Comparison of ENCODE assay signal across 9 cellular contexts in genomic region chr17:48604770-48605329, GRCh38. TPM values are rescaled to one million over a fixed set of nuclear protein-coding genes. Genes with fewer than 3 reads are reported as not detected.
DNase-seq lines count a peak whose midpoint lies in the region; ATAC-seq, FAIRE-seq and TF ChIP-seq lines count a peak whose summit lies in the region.
"Had no signal": no experiment of that assay in that cellular context is flagged by ENCODE, and none has a peak within 500 bp of the region (broad histone marks: within the 10 kb centered on the region; RNA-seq: fewer than 3 reads in every experiment).

HOXB6 (minus strand) TSS chr17:48604986; CDS start chr17:48598150, 6,836 bp downstream.

- intact Hi-C loops in stomach (cut with DNase I; ENCODE audit: low total_unique reads) = no loop called here
- intact Hi-C loops in sciatic nerve (cut with DNase I) = no loop called here

- CTCF ChIA-PET in HEK293 (lab: Yijun Ruan, JAX) = interaction anchor here (0.6 to 0.9 kb wide), 4 partner anchors 30 to 525 kb away, joined by 3 to 4 read pairs (median 3); no protein-coding TSS in a partner anchor

- H3K79me2 ChIP-seq in keratinocyte (ENCODE audit: control insufficient read depth, insufficient read depth, low read length) = no peaks in the 10 kb centered on the region

- H4K20me1 ChIP-seq in keratinocyte (ENCODE audit: control insufficient read depth, extremely low read depth, insufficient read depth, low read length) = no peaks in the 10 kb centered on the region

- H3K27me3 ChIP-seq in keratinocyte (ENCODE audit: control insufficient read depth, extremely low read depth, insufficient read depth, low read length) (peaks cover 97% of the 10 kb centered on the region), stomach (peaks cover 0 to 100% (median 100%) of the 10 kb centered on the region in 3 donors)

- no peaks in the 10 kb centered on the region for H3K9me3 ChIP-seq in HEK293 (ENCODE audit: control insufficient read depth, insufficient read depth, low read depth, low read length)
- no peaks in the 10 kb centered on the region for H3K9me3 ChIP-seq in SK-N-MC (ENCODE audit: low read depth, low read length)
- H3K9me3 ChIP-seq in keratinocyte (ENCODE audit: control insufficient read depth, low read depth, low read length) = no peaks in the 10 kb centered on the region
- peaks cover 0 to 3% (median 0%) of the 10 kb centered on the region in 4 donors for H3K9me3 ChIP-seq in stomach

- DNase-seq in SK-N-MC (ENCODE audit: low read depth, low spot score) = no peak
- no peak for DNase-seq in keratinocyte (ENCODE audit: low read depth, low spot score)
- DNase-seq in stomach = no peak
- no peak for DNase-seq in pons (ENCODE audit: low spot score)
- no peak for DNase-seq in sciatic nerve (ENCODE audit: low spot score)

- H3K4me3 ChIP-seq in HEK293 (ENCODE audit: low read depth, low read length) (peak within 1 kb of the TSS; percentile 57), SK-N-MC (peak within 1 kb of the TSS; percentile 87), keratinocyte (ENCODE audit: control insufficient read depth in 2 of 3, extremely low read depth in 1 of 3, insufficient read depth in 2 of 3, low read depth in 1 of 3, low read length in 3 of 3) (peak within 1 kb of the TSS; percentile 16 to 56 (median 35)), stomach (peak within 1 kb of the TSS; percentile 25 to 49 (median 43))

- WGBS in stomach, 5 donors = 23 to 42% (median 33%) methylated on average over 16 of the region's 16 CpGs

- H3K27ac ChIP-seq in HEK293 (ENCODE audit: extremely low read depth, low read depth, low read length) (peak within 1 kb of the TSS; percentile 86), SK-N-MC (peak within 1 kb of the TSS; percentile 98), keratinocyte (ENCODE audit: control insufficient read depth, insufficient read depth, low read length) (no peak within 1 kb of the TSS), stomach (peak within 1 kb of the TSS in 4 of 5 donors; percentile 52 to 95 (median 73))

- dilution Hi-C loops in keratinocyte (cut with MboI; ENCODE audit: extremely low pct_ligation_motif_present, low sequenced_read_pairs) = no loop called here

- H3K9me1 ChIP-seq in keratinocyte (ENCODE audit: control insufficient read depth, extremely low read depth, insufficient read depth, low read length) = no peaks in the 10 kb centered on the region

- ATAC-seq in sciatic nerve (no peak), GM18511 (IDR thresholded peaks at IDR 0.05; ENCODE audit: unreplicated experiment) (no peak), GM18519 (IDR thresholded peaks at IDR 0.05; ENCODE audit: low FRiP score, unreplicated experiment) (no peak)
- ATAC-seq: Right ventricle myocardium inferior had no signal

- no peak for FAIRE-seq in keratinocyte (lab: Jason Lieb, UNC)

- peak within 1 kb of the TSS; percentile 84 for H3K9ac ChIP-seq in SK-N-MC (ENCODE audit: insufficient read length)
- H3K9ac ChIP-seq in keratinocyte (ENCODE audit: control insufficient read depth, extremely low read depth, insufficient read depth, low read length) = no peak within 1 kb of the TSS

- POLR2A ChIA-PET in HEK293 (lab: Yijun Ruan, JAX) = interaction anchor here (0.7 to 1.2 kb wide), 4 partner anchors 13 to 968 kb away, joined by 3 to 8 read pairs (median 5); no protein-coding TSS in a partner anchor

- no peak for TF ChIP-seq POLR2A in stomach (IDR thresholded peaks at IDR 0.05)

- TF ChIP-seq CTCF in HEK293 (tag by site-specific recombination; IDR thresholded peaks at IDR 0.05) (no peak), keratinocyte (optimal IDR thresholded peaks at IDR 0.05 in 1 of 3, IDR thresholded peaks at IDR 0.05 in 1 of 3, conservative IDR thresholded peaks at IDR 0.05 in 1 of 3; ENCODE audit: extremely low read depth in 1 of 3, insufficient read depth in 2 of 3, low read length in 3 of 3) (no peak), stomach (IDR thresholded peaks at IDR 0.05) (no peak)

- H2AFZ ChIP-seq in keratinocyte (ENCODE audit: control insufficient read depth, low read length) = peak within 1 kb of the TSS; percentile 25

- TF ChIP-seq EP300 in stomach (IDR thresholded peaks at IDR 0.05) = no peak

- H3K36me3 ChIP-seq in HEK293 (ENCODE audit: control insufficient read depth in 2 of 2, insufficient read depth in 1 of 2, low read length in 2 of 2) (peaks cover 7 to 15% of the 10 kb centered on the region in 2 experiments), SK-N-MC (ENCODE audit: insufficient read depth, low read length) (0 out of 2 replicates have a peak, but pooled peaks cover 11% of the 10 kb centered on the region), keratinocyte (ENCODE audit: control insufficient read depth in 2 of 2, extremely low read depth in 1 of 2, insufficient read depth in 2 of 2, low read length in 2 of 2) (no peaks in the 10 kb centered on the region), stomach (no peaks in the 10 kb centered on the region)

- H3K4me2 ChIP-seq in keratinocyte (ENCODE audit: control insufficient read depth, extremely low read depth, insufficient read depth, low read depth, low read length) = peak within 1 kb of the TSS; percentile 50

- H3K4me1 ChIP-seq in HEK293 (ENCODE audit: control insufficient read depth, insufficient read depth, low read length) (peaks cover 41% of the 10 kb centered on the region), keratinocyte (ENCODE audit: control insufficient read depth, extremely low read depth, insufficient read depth, low read length) (peaks cover 7% of the 10 kb centered on the region), stomach (peaks cover 0 to 39% (median 27%) of the 10 kb centered on the region in 4 donors)

TF ChIP-seq in HEK293, 187 proteins besides CTCF, POLR2A, EP300 and RAD21 (continues in another document):
- TF ChIP-seq, protein P1, sequence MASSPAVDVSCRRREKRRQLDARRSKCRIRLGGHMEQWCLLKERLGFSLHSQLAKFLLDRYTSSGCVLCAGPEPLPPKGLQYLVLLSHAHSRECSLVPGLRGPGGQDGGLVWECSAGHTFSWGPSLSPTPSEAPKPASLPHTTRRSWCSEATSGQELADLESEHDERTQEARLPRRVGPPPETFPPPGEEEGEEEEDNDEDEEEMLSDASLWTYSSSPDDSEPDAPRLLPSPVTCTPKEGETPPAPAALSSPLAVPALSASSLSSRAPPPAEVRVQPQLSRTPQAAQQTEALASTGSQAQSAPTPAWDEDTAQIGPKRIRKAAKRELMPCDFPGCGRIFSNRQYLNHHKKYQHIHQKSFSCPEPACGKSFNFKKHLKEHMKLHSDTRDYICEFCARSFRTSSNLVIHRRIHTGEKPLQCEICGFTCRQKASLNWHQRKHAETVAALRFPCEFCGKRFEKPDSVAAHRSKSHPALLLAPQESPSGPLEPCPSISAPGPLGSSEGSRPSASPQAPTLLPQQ (tag by site-specific recombination; IDR thresholded peaks at IDR 0.05) = no peak
- TF ChIP-seq KLF16 (tag by site-specific recombination; IDR thresholded peaks at IDR 0.05) = peak; percentile 56; the same call in 1 of the 2 replicates
- TF ChIP-seq ZNF311 (tag by site-specific recombination; IDR thresholded peaks at IDR 0.05; ENCODE audit: borderline replicate concordance) = no peak
- TF ChIP-seq, protein P2, sequence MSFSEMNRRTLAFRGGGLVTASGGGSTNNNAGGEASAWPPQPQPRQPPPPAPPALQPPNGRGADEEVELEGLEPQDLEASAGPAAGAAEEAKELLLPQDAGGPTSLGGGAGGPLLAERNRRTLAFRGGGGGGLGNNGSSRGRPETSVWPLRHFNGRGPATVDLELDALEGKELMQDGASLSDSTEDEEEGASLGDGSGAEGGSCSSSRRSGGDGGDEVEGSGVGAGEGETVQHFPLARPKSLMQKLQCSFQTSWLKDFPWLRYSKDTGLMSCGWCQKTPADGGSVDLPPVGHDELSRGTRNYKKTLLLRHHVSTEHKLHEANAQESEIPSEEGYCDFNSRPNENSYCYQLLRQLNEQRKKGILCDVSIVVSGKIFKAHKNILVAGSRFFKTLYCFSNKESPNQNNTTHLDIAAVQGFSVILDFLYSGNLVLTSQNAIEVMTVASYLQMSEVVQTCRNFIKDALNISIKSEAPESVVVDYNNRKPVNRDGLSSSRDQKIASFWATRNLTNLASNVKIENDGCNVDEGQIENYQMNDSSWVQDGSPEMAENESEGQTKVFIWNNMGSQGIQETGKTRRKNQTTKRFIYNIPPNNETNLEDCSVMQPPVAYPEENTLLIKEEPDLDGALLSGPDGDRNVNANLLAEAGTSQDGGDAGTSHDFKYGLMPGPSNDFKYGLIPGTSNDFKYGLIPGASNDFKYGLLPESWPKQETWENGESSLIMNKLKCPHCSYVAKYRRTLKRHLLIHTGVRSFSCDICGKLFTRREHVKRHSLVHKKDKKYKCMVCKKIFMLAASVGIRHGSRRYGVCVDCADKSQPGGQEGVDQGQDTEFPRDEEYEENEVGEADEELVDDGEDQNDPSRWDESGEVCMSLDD (tag by site-specific recombination; IDR thresholded peaks at IDR 0.05) = peak; percentile 83
- TF ChIP-seq, protein P3, sequence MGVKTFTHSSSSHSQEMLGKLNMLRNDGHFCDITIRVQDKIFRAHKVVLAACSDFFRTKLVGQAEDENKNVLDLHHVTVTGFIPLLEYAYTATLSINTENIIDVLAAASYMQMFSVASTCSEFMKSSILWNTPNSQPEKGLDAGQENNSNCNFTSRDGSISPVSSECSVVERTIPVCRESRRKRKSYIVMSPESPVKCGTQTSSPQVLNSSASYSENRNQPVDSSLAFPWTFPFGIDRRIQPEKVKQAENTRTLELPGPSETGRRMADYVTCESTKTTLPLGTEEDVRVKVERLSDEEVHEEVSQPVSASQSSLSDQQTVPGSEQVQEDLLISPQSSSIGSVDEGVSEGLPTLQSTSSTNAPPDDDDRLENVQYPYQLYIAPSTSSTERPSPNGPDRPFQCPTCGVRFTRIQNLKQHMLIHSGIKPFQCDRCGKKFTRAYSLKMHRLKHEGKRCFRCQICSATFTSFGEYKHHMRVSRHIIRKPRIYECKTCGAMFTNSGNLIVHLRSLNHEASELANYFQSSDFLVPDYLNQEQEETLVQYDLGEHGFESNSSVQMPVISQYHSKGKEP (tag by site-specific recombination; IDR thresholded peaks at IDR 0.05) = peak; percentile 71

RNA-seq across cellular contexts. Expression of gene HOXB6, which starts in this region (rescaled TPM):
- polyA plus RNA-seq in keratinocyte (0.62 to 0.77 TPM (median 0.68 TPM) in 3 replicates), stomach (10 to 100 TPM in 1 of 3 donors, 1 to 10 TPM in 2; 5.7 to 10.2 (median 7.8) TPM)
- not detected for polyA plus RNA-seq in keratinocyte (2011; ENCODE audit: low read depth)
- polyA plus RNA-seq in keratinocyte (2011; cell fraction: cytosol; rRNA removed) = 0.60 and 1.3 TPM in 2 replicates
- 0.99 and 1.5 TPM in 2 replicates for polyA plus RNA-seq in keratinocyte (2011; cell fraction: nucleus; rRNA removed)
- 0.10 and 0.93 TPM in 2 replicates for polyA plus RNA-seq in keratinocyte (2012; ENCODE audit: low replicate concordance)
- polyA minus RNA-seq in keratinocyte = 0.45 to 2.5 TPM (median 0.46 TPM) in 3 replicates
- 1.3 TPM for polyA minus RNA-seq in keratinocyte (2011; cell fraction: cytosol; rRNA and poly(A)+ RNA removed)
- not detected in 2 replicates for polyA minus RNA-seq in keratinocyte (2011; cell fraction: nucleus; rRNA and poly(A)+ RNA removed)
- total RNA-seq in stomach (100 to 1,000 TPM in 1 of 5 donors, 10 to 100 TPM in 3, 1 to 10 TPM in 1; 4.2 to 150 (median 11.9) TPM), sciatic nerve (6.3 TPM)

Comparison
In these comparisons a context has a peak if more than half of its experiments do, and no peak if none do; other contexts are left out.
1. H3K4me3 ChIP-seq: peak in every context shown above with its lines; median percentile 87 in SK-N-MC; 57 in HEK293; 43 in stomach; 35 in keratinocyte.